ENCODE assay signal across 9 cellular contexts in the genomic region with DNA sequence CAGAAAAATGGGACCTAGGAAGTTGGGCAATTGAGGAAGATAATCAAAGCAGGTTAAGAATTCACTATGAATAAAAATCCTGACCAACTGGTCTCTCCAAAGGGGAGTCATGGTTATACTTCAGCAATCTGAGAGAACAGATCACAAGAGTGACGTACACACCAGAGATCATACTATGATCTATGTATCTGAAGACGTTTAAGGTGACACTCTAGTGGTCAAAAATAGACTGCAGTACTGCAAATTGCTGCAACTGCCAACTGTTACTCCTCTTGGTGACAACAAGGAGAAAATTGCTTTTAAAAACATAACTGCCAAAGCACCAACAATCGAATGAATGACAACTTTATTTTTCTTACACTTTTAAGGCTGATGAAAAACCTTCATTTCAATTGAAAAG. TPM values are rescaled to one million over a fixed set of nuclear protein-coding genes. Genes with fewer than 3 reads are reported as not detected.
A peak's percentile ranks its signal among the peaks of the same experiment; 100 is the strongest.
DNase-seq lines count a peak whose midpoint lies in the region; ATAC-seq and TF ChIP-seq lines count a peak whose summit lies in the region.
"Had no signal": no experiment of that assay in that cellular context is flagged by ENCODE, and none has a peak within 500 bp of the region (broad histone marks: within the 10 kb centered on the region; RNA-seq: fewer than 3 reads in every experiment).

No MANE protein-coding gene starts in this region.

- H3K27ac Mint-ChIP-seq in Caco-2 (ENCODE audit: unreplicated experiment) (no peak overlapping the region), H9 (no peak overlapping the region), T-helper 17 cell (peak overlapping the region; percentile 83)
- no peak overlapping the region for H3K27ac Mint-ChIP-seq in activated T-helper 17 cell treated with anti-CD3 and anti-CD28 coated beads, Interleukin-2, amount 50 U/mL, for 72 hours

- no peak overlapping the region for H2AFZ ChIP-seq in H9 (ENCODE audit: low read length)

- no peak overlapping the region for H2BK20ac ChIP-seq in H9 (ENCODE audit: low read depth, low read length, poor library complexity, severe bottlenecking)

- H2BK15ac ChIP-seq in H9 (ENCODE audit: low read depth, low read length), result no peak overlapping the region

- H3K4ac ChIP-seq in H9 (ENCODE audit: low read depth, low read length), result no peak overlapping the region

- H3K79me2 ChIP-seq in H9 (ENCODE audit: insufficient read depth, low read length), result peaks cover 29% of the 10 kb centered on the region; the same call in 1 of the 2 replicates

- no peak overlapping the region for H3K56ac ChIP-seq in H9 (ENCODE audit: insufficient read length, low read depth, low read length)

- H3K9me3 ChIP-seq in Caco-2 (no peaks in the 10 kb centered on the region), H9 (ENCODE audit: control insufficient read depth, low read depth, low read length) (no peaks in the 10 kb centered on the region), T-helper 17 cell (ENCODE audit: control insufficient read depth, low read length, poor library complexity, severe bottlenecking) (no peaks in the 10 kb centered on the region), colonic mucosa (no peaks in the 10 kb centered on the region)
- H3K9me3 ChIP-seq: SJSA1 had no signal

- H2AK5ac ChIP-seq in H9 (ENCODE audit: insufficient read length, low read length), result no peak overlapping the region

- H3K27me3 Mint-ChIP-seq in Caco-2 (ENCODE audit: insufficient read depth, unreplicated experiment), result no peaks in the 10 kb centered on the region
- no peaks in the 10 kb centered on the region for H3K27me3 Mint-ChIP-seq in H9 (ENCODE audit: low read depth)
- H3K27me3 Mint-ChIP-seq in T-helper 17 cell, result no peaks in the 10 kb centered on the region
- H3K27me3 Mint-ChIP-seq in activated T-helper 17 cell treated with anti-CD3 and anti-CD28 coated beads, Interleukin-2, amount 50 U/mL, for 72 hours, result no peaks in the 10 kb centered on the region

- peaks cover 8% of the 10 kb centered on the region for H3K4me1 ChIP-seq in Caco-2
- no peaks in the 10 kb centered on the region for H3K4me1 ChIP-seq in H9 (ENCODE audit: insufficient read depth, low read length)
- no peaks in the 10 kb centered on the region for H3K4me1 ChIP-seq in colonic mucosa

- no peak overlapping the region for H3K4me2 ChIP-seq in H9 (ENCODE audit: insufficient read depth, insufficient read length, low read length)

- POLR2A ChIA-PET in Caco-2 (lab: Charles Lee), result no interaction called here

- intact Hi-C loops in Caco-2 (cut with micrococcal nuclease; ENCODE audit: unreplicated experiment), result no loop called here
- intact Hi-C loops in colonic mucosa (cut with DNase I), result no loop called here

- no peak overlapping the region for H4K8ac ChIP-seq in H9 (replicated peaks; ENCODE audit: insufficient read length, low read depth, low read length)

- H3K9me3 Mint-ChIP-seq in Caco-2 (ENCODE audit: unreplicated experiment), result no peaks in the 10 kb centered on the region
- H3K9me3 Mint-ChIP-seq in H9, result no peaks in the 10 kb centered on the region
- H3K9me3 Mint-ChIP-seq in activated T-helper 17 cell treated with anti-CD3 and anti-CD28 coated beads, Interleukin-2, amount 50 U/mL, for 72 hours, result no peaks in the 10 kb centered on the region

- no peak overlapping the region for H3K23ac ChIP-seq in H9 (ENCODE audit: insufficient read length, low read depth, low read length)

- no peak overlapping the region for H3T11ph ChIP-seq in H9 (ENCODE audit: low read length)

- TF ChIP-seq CTCF in Caco-2 (IDR thresholded peaks at IDR 0.05; ENCODE audit: insufficient read depth in 1 of 2, low read depth in 1 of 2, low read length in 1 of 2, severe bottlenecking in 1 of 2, unreplicated experiment in 1 of 2) (peak; percentile 43 to 61), H9 (conservative IDR thresholded peaks at IDR 0.05) (peak; percentile 54; the same call in 2 of the 3 replicates), colonic mucosa (IDR thresholded peaks at IDR 0.05) (no peak)

- H3K36me3 ChIP-seq in Caco-2 (ENCODE audit: control insufficient read depth, insufficient read depth, low read length) (no peaks in the 10 kb centered on the region; the same call in 1 of the 2 replicates), colonic mucosa (peaks cover 6% of the 10 kb centered on the region)

- H3K4me1 Mint-ChIP-seq in Caco-2 (ENCODE audit: low read depth, unreplicated experiment) (peaks cover 19% of the 10 kb centered on the region), H9 (peaks cover 6 to 12% of the 10 kb centered on the region in 2 experiments), T-helper 17 cell (peaks cover 28% of the 10 kb centered on the region)
- peaks cover 12% of the 10 kb centered on the region for H3K4me1 Mint-ChIP-seq in activated T-helper 17 cell treated with anti-CD3 and anti-CD28 coated beads, Interleukin-2, amount 50 U/mL, for 72 hours

- H3K27me3 ChIP-seq in Caco-2 (replicated peaks; ENCODE audit: control insufficient read depth, insufficient read depth, low read length), result no peaks in the 10 kb centered on the region
- H3K27me3 ChIP-seq in H9 (ENCODE audit: insufficient read depth, low read length), result no peaks in the 10 kb centered on the region
- H3K27me3 ChIP-seq in colonic mucosa, result no peaks in the 10 kb centered on the region
- H3K27me3 ChIP-seq: SJSA1 had no signal

- H2BK12ac ChIP-seq in H9 (ENCODE audit: insufficient read length, low read depth, low read length), result no peak overlapping the region

- ATAC-seq in T-helper 17 cell (no peak), HG03378 (IDR thresholded peaks at IDR 0.05; ENCODE audit: unreplicated experiment) (no peak)
- ATAC-seq in activated T-helper 17 cell treated with anti-CD3 and anti-CD28 coated beads, Interleukin-2, amount 50 U/mL, for 72 hours (replicated peaks), result no peak

- no TSS peak for BruUV-seq in Caco-2 (replicated peaks; lab: Mats Ljungman, UMichigan)

- no peak overlapping the region for H3K14ac ChIP-seq in H9 (ENCODE audit: insufficient read depth, low read length)

- H3K79me1 ChIP-seq in H9 (ENCODE audit: insufficient read depth, low read depth, low read length, poor library complexity, severe bottlenecking), result no peaks in the 10 kb centered on the region

- DNase-seq in Caco-2, result peak in 1 of 2 experiments; percentile 32
- DNase-seq in H9, result no peak
- no peak for DNase-seq in T-helper 17 cell
- peak; percentile 20 for DNase-seq in iris pigment epithelial cell (ENCODE audit: low read depth)
- no peak for DNase-seq in medulla oblongata (ENCODE audit: extremely low spot score)
- no peak for DNase-seq in colonic mucosa

- no peak overlapping the region for H3K27ac ChIP-seq in H9 (ENCODE audit: insufficient read length, low read depth, low read length)
- H3K27ac ChIP-seq in colonic mucosa, result no peak overlapping the region
- H3K27ac ChIP-seq: SJSA1 had no signal

- no peak overlapping the region for H2BK120ac ChIP-seq in H9 (ENCODE audit: low read depth, low read length, poor library complexity, severe bottlenecking)

- H4K91ac ChIP-seq in H9 (ENCODE audit: insufficient read length, low read depth, low read length), result no peak overlapping the region

- H3K36me3 Mint-ChIP-seq in Caco-2 (ENCODE audit: insufficient read depth, unreplicated experiment) (peaks cover 85% of the 10 kb centered on the region), H9 (ENCODE audit: insufficient read depth in 1 of 3, low read depth in 3 of 3) (peaks cover 21 to 33% (median 33%) of the 10 kb centered on the region in 3 experiments; a peak in 6 of 7 replicates), T-helper 17 cell (ENCODE audit: low read depth) (peaks cover 6% of the 10 kb centered on the region)
- H3K36me3 Mint-ChIP-seq in activated T-helper 17 cell treated with anti-CD3 and anti-CD28 coated beads, Interleukin-2, amount 50 U/mL, for 72 hours (ENCODE audit: low read depth), result peaks cover 99% of the 10 kb centered on the region

- H3K18ac ChIP-seq in H9 (ENCODE audit: insufficient read length, low read depth, low read length), result no peak overlapping the region

- H3K4me3 Mint-ChIP-seq in Caco-2 (ENCODE audit: unreplicated experiment), result no peak overlapping the region
- H3K4me3 Mint-ChIP-seq in H9, result no peak overlapping the region
- H3K4me3 Mint-ChIP-seq in T-helper 17 cell, result no peak overlapping the region
- no peak overlapping the region for H3K4me3 Mint-ChIP-seq in activated T-helper 17 cell treated with anti-CD3 and anti-CD28 coated beads, Interleukin-2, amount 50 U/mL, for 72 hours

- CTCF ChIA-PET in Caco-2 (lab: Charles Lee), result no interaction called here

- H3K4me3 ChIP-seq in Caco-2 (ENCODE audit: low read depth, low read length) (no peak overlapping the region), colonic mucosa (no peak overlapping the region)
- H3K4me3 ChIP-seq: SJSA1 had no signal

- no peak overlapping the region for H2BK5ac ChIP-seq in H9 (ENCODE audit: insufficient read length, low read length)

- no CpG with 5 or more reads among the region's 3 CpGs for WGBS in H9 (ENCODE audit: extremely low coverage, insufficient read length, low lambda C conversion rate)

- H4K20me1 ChIP-seq in H9 (ENCODE audit: control insufficient read depth, insufficient read depth, insufficient read length), result peaks cover 3% of the 10 kb centered on the region

- H3K9ac ChIP-seq in H9 (ENCODE audit: extremely low read depth, insufficient read length, low read length) (no peak overlapping the region), colonic mucosa (ENCODE audit: low read depth in 2 of 2, low read length in 2 of 2) (no peak overlapping the region)

- H3K23me2 ChIP-seq in H9 (ENCODE audit: insufficient read length, low read depth, low read length, poor library complexity, severe bottlenecking), result peaks cover 2% of the 10 kb centered on the region

- no peak overlapping the region for H4K5ac ChIP-seq in H9 (ENCODE audit: insufficient read length, low read depth, low read length)

RNA-seq across cellular contexts. Expression of gene AK6, which starts 4.9 kb away (rescaled TPM):
- total RNA-seq in Caco-2 (2022), result 66.8 and 75.1 TPM in 2 replicates
- 39.0 and 40.8 TPM in 2 replicates for total RNA-seq in H9 (2021)
- total RNA-seq in T-helper 17 cell, result 10 to 100 TPM in 1 of 2 donors, 1 to 10 TPM in 1; 8.8 to 12.6 TPM
- 10 to 100 TPM; 52.3 to 76.4 TPM for total RNA-seq in activated T-helper 17 cell treated with anti-CD3 and anti-CD28 coated beads, Interleukin-2, amount 50 U/mL, for 72 hours
- total RNA-seq in colonic mucosa, result 10 to 100 TPM; 34.5 to 35.3 TPM

RNA-seq across cellular contexts. Expression of gene TAF9, which starts 4.9 kb away (rescaled TPM):
- total RNA-seq in Caco-2 (2022) (92.5 and 101 TPM in 2 replicates), H9 (2021) (82.4 and 85.0 TPM in 2 replicates), T-helper 17 cell (10 to 100 TPM; 44.3 to 45.5 TPM), colonic mucosa (10 to 100 TPM; 53.7 to 60.2 TPM)
- total RNA-seq in activated T-helper 17 cell treated with anti-CD3 and anti-CD28 coated beads, Interleukin-2, amount 50 U/mL, for 72 hours, result 10 to 100 TPM; 60.0 to 89.0 TPM

RNA-seq across cellular contexts. Expression of gene RAD17, which starts 5.2 kb away (rescaled TPM):
- total RNA-seq in Caco-2 (2022), result 33.8 and 36.0 TPM in 2 replicates
- 28.5 and 31.9 TPM in 2 replicates for total RNA-seq in H9 (2021)
- total RNA-seq in T-helper 17 cell, result 10 to 100 TPM; 19.9 TPM
- total RNA-seq in activated T-helper 17 cell treated with anti-CD3 and anti-CD28 coated beads, Interleukin-2, amount 50 U/mL, for 72 hours, result 10 to 100 TPM; 25.8 to 28.2 TPM
- 10 to 100 TPM; 16.7 to 17.9 TPM for total RNA-seq in colonic mucosa

RNA-seq across cellular contexts. Expression of gene CCDC125, which starts 31.8 kb away (rescaled TPM):
- total RNA-seq in Caco-2 (2022), result 20.8 and 22.4 TPM in 2 replicates
- total RNA-seq in H9 (2021), result 0.48 and 0.68 TPM in 2 replicates
- total RNA-seq in T-helper 17 cell, result 1 to 10 TPM; 3.4 to 5.3 TPM
- total RNA-seq in activated T-helper 17 cell treated with anti-CD3 and anti-CD28 coated beads, Interleukin-2, amount 50 U/mL, for 72 hours, result 10 to 100 TPM; 12.6 to 17.8 TPM
- 10 to 100 TPM; 12.5 to 13.2 TPM for total RNA-seq in colonic mucosa

RNA-seq across cellular contexts. Expression of gene MARVELD2, which starts 50.5 kb away (rescaled TPM):
- total RNA-seq in Caco-2 (2022) (47.2 and 50.3 TPM in 2 replicates), H9 (2021) (29.5 and 30.3 TPM in 2 replicates), T-helper 17 cell (under 1 TPM; 0.12 to 0.26 TPM), colonic mucosa (10 to 100 TPM; 51.0 to 51.2 TPM)
- under 1 TPM; 0.37 to 0.69 TPM for total RNA-seq in activated T-helper 17 cell treated with anti-CD3 and anti-CD28 coated beads, Interleukin-2, amount 50 U/mL, for 72 hours
